In genomic region chr5:67577424-67577823, GRCh38 we compare ENCODE assay signal across 18 cellular contexts.
A peak's percentile ranks its signal among the peaks of the same experiment; 100 is the strongest.
DNase-seq lines count a peak whose midpoint lies in the region; ATAC-seq and TF ChIP-seq lines count a peak whose summit lies in the region.
"Had no signal": no experiment of that assay in that cellular context is flagged by ENCODE, and none has a peak within 500 bp of the region (broad histone marks: within the 10 kb centered on the region; RNA-seq: fewer than 3 reads in every experiment).

No MANE protein-coding gene starts in this region.

- H3K27ac ChIP-seq in RWPE2 (ENCODE audit: poor library complexity, severe bottlenecking), result no peak overlapping the region
- no peak overlapping the region for H3K27ac ChIP-seq in heart left ventricle
- H3K27ac ChIP-seq: lower lobe of right lung, right atrium auricular region had no signal

- H3K36me3 ChIP-seq in BJ (ENCODE audit: control insufficient read depth, insufficient read depth, low read length) (no peaks in the 10 kb centered on the region), RWPE2 (ENCODE audit: low read depth) (no peaks in the 10 kb centered on the region), heart left ventricle (no peaks in the 10 kb centered on the region)
- H3K36me3 ChIP-seq: lower lobe of right lung, right atrium auricular region had no signal

- no peak for TF ChIP-seq CTCF in BJ (IDR thresholded peaks at IDR 0.05; ENCODE audit: insufficient read depth, low read depth, low read length)
- no peak for TF ChIP-seq CTCF in RWPE2 (IDR thresholded peaks at IDR 0.05; ENCODE audit: poor library complexity, severe bottlenecking)
- no peak for TF ChIP-seq CTCF in fibroblast of villous mesenchyme (IDR thresholded peaks at IDR 0.05; ENCODE audit: insufficient read depth, low read depth, low read length)
- TF ChIP-seq CTCF in heart left ventricle (IDR thresholded peaks at IDR 0.05), result no peak

- CTCF ChIA-PET in BJ (lab: Yijun Ruan, JAX), result interaction anchor here (0.6 kb wide), 1 partner anchor 8 kb away, joined by 3 read pairs; no protein-coding TSS in a partner anchor

- intact Hi-C loops in heart left ventricle (cut with DNase I), result no loop called here

- H3K9me3 ChIP-seq in RWPE2 (ENCODE audit: severe bottlenecking), result no peaks in the 10 kb centered on the region
- H3K9me3 ChIP-seq in heart left ventricle, result peaks cover 0 to 21% (median 0%) of the 10 kb centered on the region in 12 donors
- H3K9me3 ChIP-seq: lower lobe of right lung had no signal

- H3K27me3 ChIP-seq in BJ (ENCODE audit: control insufficient read depth, insufficient read depth, low read length) (no peaks in the 10 kb centered on the region), RWPE2 (ENCODE audit: insufficient read depth, poor library complexity, severe bottlenecking) (no peaks in the 10 kb centered on the region), heart left ventricle (no peaks in the 10 kb centered on the region)
- H3K27me3 ChIP-seq: right atrium auricular region had no signal

- no peak for TF ChIP-seq POLR2A in heart left ventricle (IDR thresholded peaks at IDR 0.05)

- H3K4me3 ChIP-seq in BJ (ENCODE audit: low read depth, low read length) (no peak overlapping the region), RWPE2 (ENCODE audit: severe bottlenecking) (no peak overlapping the region), fibroblast of villous mesenchyme (ENCODE audit: low read depth, low read length) (no peak overlapping the region), heart left ventricle (no peak overlapping the region)
- H3K4me3 ChIP-seq: lower lobe of right lung, right atrium auricular region had no signal

- peaks cover 18% of the 10 kb centered on the region for H3K4me1 ChIP-seq in RWPE2 (ENCODE audit: insufficient read depth, poor library complexity, severe bottlenecking)
- H3K4me1 ChIP-seq in heart left ventricle, result peaks cover 0 to 12% (median 0%) of the 10 kb centered on the region in 12 donors
- H3K4me1 ChIP-seq: right atrium auricular region had no signal

- POLR2A ChIA-PET in BJ (lab: Charles Lee), result no interaction called here

- DNase-seq in BJ (ENCODE audit: low read depth) (peak; percentile 21), LHCN-M2 (ENCODE audit: low read depth) (peak; percentile 39), RWPE2 (ENCODE audit: low spot score) (no peak), fibroblast of villous mesenchyme (ENCODE audit: low read depth) (peak; percentile 19), heart left ventricle (no peak), NCI-H510A (lab: John Stamatoyannopoulos, UW) (no peak)
- no peak for DNase-seq in stimulated activated CD8-positive, alpha-beta memory T cell treated with anti-CD3 and anti-CD28 coated beads, Interleukin-4, amount 100 ng/mL, for 48 hours
- no peak for DNase-seq in stimulated activated CD4-positive, alpha-beta T cell treated with anti-CD3 and anti-CD28 coated beads, Interleukin-4, amount 100 ng/mL, for 1 hour
- DNase-seq: activated CD4-positive, alpha-beta memory T cell treated with anti-CD3 and anti-CD28 coated beads for 36 hours; effector memory CD8-positive, alpha-beta T cell; lower lobe of right lung; NCI-H524; nephron progenitor cell; RPMI8226; stimulated activated CD4-positive, alpha-beta T cell treated with anti-CD3 and anti-CD28 coated beads, Interleukin-4, amount 100 ng/mL, for 24 hours; stimulated activated naive B cell treated with anti-CD40 and anti-IgM and Interleukin-4, amounts not matched to agents 10 μg/mL and 1 μg/mL and 100 μg/mL, for 72 hours; T1000 had no signal

- peak; percentile 91 for ATAC-seq in RWPE2 (ENCODE audit: low read depth)
- no peak for ATAC-seq in heart left ventricle
- ATAC-seq: effector memory CD8-positive, alpha-beta T cell; lower lobe of right lung; stimulated activated naive B cell treated with anti-CD40 and anti-IgM and Interleukin-4, amounts not matched to agents 10 μg/mL and 1 μg/mL and 100 μg/mL, for 72 hours had no signal

Comparison
In these comparisons a context has a peak if more than half of its experiments do, and no peak if none do; other contexts are left out.
1. DNase-seq: peak in BJ (single experiment), LHCN-M2 (single experiment) and fibroblast of villous mesenchyme (single experiment); none in RWPE2 (single experiment), stimulated activated CD8-positive, alpha-beta memory T cell treated with anti-CD3 and anti-CD28 coated beads, Interleukin-4, amount 100 ng/mL, for 48 hours (single experiment), stimulated activated CD4-positive, alpha-beta T cell treated with anti-CD3 and anti-CD28 coated beads, Interleukin-4, amount 100 ng/mL, for 1 hour (single experiment), heart left ventricle (0 of 5) and NCI-H510A (single experiment).